ENCODE assay signal across 8 cellular contexts in genomic region chr2:178414266-178415247, GRCh38. TPM values are rescaled to one million over a fixed set of nuclear protein-coding genes. Genes with fewer than 3 reads are reported as not detected.
DNase-seq lines count a peak whose midpoint lies in the region; ATAC-seq and TF ChIP-seq lines count a peak whose summit lies in the region.

No MANE protein-coding gene starts in this region.

- H3K4me3 Mint-ChIP-seq in activated T-helper 1 cell treated with anti-CD3 and anti-CD28 coated beads, Interleukin-12 subunit alpha, Interleukin-12 subunit beta, Interleukin-2, Interleukin-4 antibody, amounts not matched to agents 30 ng/mL and 10 ng/mL and 1 ng/mL, durations not matched to agents 14 hours and 24 hours and 36 hours: peak overlapping the region; percentile 87
- H3K4me3 Mint-ChIP-seq in natural killer cell: peak overlapping the region; percentile 96

- H3K4me3 ChIP-seq in DOHH2 (ENCODE audit: low read length): peak overlapping the region; percentile 77
- H3K4me3 ChIP-seq in Panc1 (ENCODE audit: low read depth in 2 of 2, low read length in 2 of 2): peak overlapping the region; percentile 63 to 81

- H3K9me2 ChIP-seq in DOHH2 (replicated peaks; ENCODE audit: control insufficient read depth, low read length): no peaks in the 10 kb centered on the region

- peak overlapping the region; percentile 73 for H3K4me2 ChIP-seq in DOHH2 (ENCODE audit: low read length)

- H3K9me3 Mint-ChIP-seq in activated T-helper 1 cell treated with anti-CD3 and anti-CD28 coated beads, Interleukin-12 subunit alpha, Interleukin-12 subunit beta, Interleukin-2, Interleukin-4 antibody, amounts not matched to agents 30 ng/mL and 10 ng/mL and 1 ng/mL, durations not matched to agents 14 hours and 24 hours and 36 hours: no peaks in the 10 kb centered on the region
- no peaks in the 10 kb centered on the region for H3K9me3 Mint-ChIP-seq in natural killer cell

- H3K36me3 ChIP-seq in DOHH2 (ENCODE audit: control insufficient read depth, low read length) (no peaks in the 10 kb centered on the region), Panc1 (ENCODE audit: control insufficient read depth, insufficient read depth, low read length) (no peaks in the 10 kb centered on the region; the same call in 1 of the 2 replicates)

- TSS peak; percentile 95 for BruUV-seq in Panc1 (replicated peaks; lab: Mats Ljungman, UMichigan)

- no peaks in the 10 kb centered on the region for H3K36me3 Mint-ChIP-seq in activated T-helper 1 cell treated with anti-CD3 and anti-CD28 coated beads, Interleukin-12 subunit alpha, Interleukin-12 subunit beta, Interleukin-2, Interleukin-4 antibody, amounts not matched to agents 30 ng/mL and 10 ng/mL and 1 ng/mL, durations not matched to agents 14 hours and 24 hours and 36 hours (ENCODE audit: low read depth)
- no peaks in the 10 kb centered on the region for H3K36me3 Mint-ChIP-seq in natural killer cell

- peaks cover 70% of the 10 kb centered on the region for H3K4me1 Mint-ChIP-seq in activated T-helper 1 cell treated with anti-CD3 and anti-CD28 coated beads, Interleukin-12 subunit alpha, Interleukin-12 subunit beta, Interleukin-2, Interleukin-4 antibody, amounts not matched to agents 30 ng/mL and 10 ng/mL and 1 ng/mL, durations not matched to agents 14 hours and 24 hours and 36 hours (ENCODE audit: low read depth)
- H3K4me1 Mint-ChIP-seq in natural killer cell: peaks cover 22 to 27% of the 10 kb centered on the region in 2 donors

- intact Hi-C loops in Panc1 (cut with micrococcal nuclease; ENCODE audit: unreplicated experiment): loop anchor here (2.0 to 10.0 kb wide), 5 partner anchors 18 to 430 kb away; partner anchors contain the start of gene RBM45
- intact Hi-C loops in activated T-helper 1 cell treated with anti-CD3 and anti-CD28 coated beads, Interleukin-12 subunit alpha, Interleukin-12 subunit beta, Interleukin-2, Interleukin-4 antibody, amounts not matched to agents 30 ng/mL and 10 ng/mL and 1 ng/mL, durations not matched to agents 14 hours and 24 hours and 36 hours (cut with micrococcal nuclease): loop anchor here (1.0 to 5.0 kb wide), 9 partner anchors 10 to 302 kb away; partner anchors contain the start of genes OSBPL6, PLEKHA3 and RBM45
- intact Hi-C loops in natural killer cell (cut with micrococcal nuclease): loop anchor here (1.0 to 2.0 kb wide), 3 partner anchors 17 to 302 kb away; partner anchors contain the start of genes FKBP7 and RBM45

- no peaks in the 10 kb centered on the region for H4K20me1 ChIP-seq in DOHH2 (ENCODE audit: control insufficient read depth, insufficient read depth, low read depth, low read length)

- H3K27ac ChIP-seq in DOHH2 (ENCODE audit: low read depth, low read length) (peak overlapping the region; percentile 7; the same call in 1 of the 2 replicates), Panc1 (ENCODE audit: low read length) (peak overlapping the region; percentile 88)

- in situ Hi-C loops in KBM-7 (cut with MboI; ENCODE audit: low pct_unique_long_range_greater_than_20kb, low sequenced_read_pairs) (no loop called here), Panc1 (cut with HindIII; ENCODE audit: low pct_unique_long_range_greater_than_20kb, low sequenced_read_pairs) (no loop called here)

- H3K4me1 ChIP-seq in DOHH2 (ENCODE audit: control insufficient read depth, low read length) (peaks cover 15% of the 10 kb centered on the region), Panc1 (ENCODE audit: control insufficient read depth, insufficient read depth, low read length) (peaks cover 4% of the 10 kb centered on the region; the same call in 1 of the 2 replicates)

- TF ChIP-seq CTCF in DOHH2 (IDR thresholded peaks at IDR 0.05; ENCODE audit: low read depth, low read length, poor library complexity, severe bottlenecking) (peak; percentile 93), Panc1 (IDR thresholded peaks at IDR 0.05) (peak; percentile 96), natural killer cell (IDR thresholded peaks at IDR 0.05) (peak; percentile 76)

- H3K27me3 Mint-ChIP-seq in activated T-helper 1 cell treated with anti-CD3 and anti-CD28 coated beads, Interleukin-12 subunit alpha, Interleukin-12 subunit beta, Interleukin-2, Interleukin-4 antibody, amounts not matched to agents 30 ng/mL and 10 ng/mL and 1 ng/mL, durations not matched to agents 14 hours and 24 hours and 36 hours (ENCODE audit: insufficient read depth): no peaks in the 10 kb centered on the region
- no peaks in the 10 kb centered on the region for H3K27me3 Mint-ChIP-seq in natural killer cell (ENCODE audit: low read depth in 2 of 2)

- H3K27ac Mint-ChIP-seq in activated T-helper 1 cell treated with anti-CD3 and anti-CD28 coated beads, Interleukin-12 subunit alpha, Interleukin-12 subunit beta, Interleukin-2, Interleukin-4 antibody, amounts not matched to agents 30 ng/mL and 10 ng/mL and 1 ng/mL, durations not matched to agents 14 hours and 24 hours and 36 hours: peak overlapping the region; percentile 97
- peak overlapping the region; percentile 84 to 99 for H3K27ac Mint-ChIP-seq in natural killer cell

- POLR2A ChIA-PET in Panc1 (lab: Charles Lee): interaction anchor here (0.7 kb wide), 1 partner anchor 1288 kb away, joined by 3 read pairs; no protein-coding TSS in a partner anchor

- H3K27me3 ChIP-seq in DOHH2 (ENCODE audit: control insufficient read depth, low read length) (no peaks in the 10 kb centered on the region), Panc1 (ENCODE audit: control insufficient read depth, insufficient read depth, low read length) (no peaks in the 10 kb centered on the region)

- no peaks in the 10 kb centered on the region for H3F3A ChIP-seq in DOHH2 (ENCODE audit: control insufficient read depth, insufficient read depth)

- ATAC-seq in GM21717 (IDR thresholded peaks at IDR 0.05; ENCODE audit: unreplicated experiment): peak; percentile 85
- ATAC-seq in Panc1: peak; percentile 93
- peak; percentile 75 to 85 (median 76) for ATAC-seq in natural killer cell

- H3K79me2 ChIP-seq in DOHH2 (ENCODE audit: control insufficient read depth, low read length): peaks cover 5% of the 10 kb centered on the region

- H3K9me3 ChIP-seq in DOHH2 (ENCODE audit: control insufficient read depth, insufficient read depth, low read length) (no peaks in the 10 kb centered on the region), Panc1 (ENCODE audit: control insufficient read depth, insufficient read depth, low read depth, low read length) (no peaks in the 10 kb centered on the region)

- peak; percentile 98 for DNase-seq in KBM-7
- DNase-seq in Panc1 (ENCODE audit: low read depth, low spot score): peak; percentile 89
- peak; percentile 76 for DNase-seq in activated T-helper 1 cell treated with anti-CD3 and anti-CD28 coated beads, Interleukin-12 subunit alpha, Interleukin-12 subunit beta, Interleukin-2, Interleukin-4 antibody, amounts not matched to agents 30 ng/mL and 10 ng/mL and 1 ng/mL, durations not matched to agents 14 hours and 24 hours and 36 hours (ENCODE audit: low spot score)
- peak; percentile 96 for DNase-seq in fibroblast of peridontal ligament (ENCODE audit: extremely low read depth)
- DNase-seq in natural killer cell: peak; percentile 59
- DNase-seq in stimulated activated naive CD4-positive, alpha-beta T cell treated with Interleukin-2 at 50 U/mL for 16 hours (lab: John Stamatoyannopoulos, UW): peak; percentile 68

- CTCF ChIA-PET in Panc1 (lab: Charles Lee): interaction anchor here (0.6 to 1.2 kb wide), 4 partner anchors 16 to 133 kb away, joined by 3 read pairs; no protein-coding TSS in a partner anchor

RNA-seq across cellular contexts. Expression of gene PRKRA, which starts 36.4 kb away (rescaled TPM):
- total RNA-seq in Panc1 (2021; ENCODE audit: unreplicated experiment) (59.4 TPM), natural killer cell (10 to 100 TPM; 42.1 to 48.3 (median 44.0) TPM)
- polyA plus RNA-seq in Panc1 (2012; ENCODE audit: insufficient read length): 62.4 TPM
- 45.1 and 50.5 TPM in 2 replicates for total RNA-seq in activated T-helper 1 cell treated with anti-CD3 and anti-CD28 coated beads, Interleukin-12 subunit alpha, Interleukin-12 subunit beta, Interleukin-2, Interleukin-4 antibody, amounts not matched to agents 30 ng/mL and 10 ng/mL and 1 ng/mL, durations not matched to agents 14 hours and 24 hours and 36 hours

RNA-seq across cellular contexts. Expression of gene PJVK, which starts 36.6 kb away (rescaled TPM):
- 3.7 TPM for total RNA-seq in Panc1 (2021; ENCODE audit: unreplicated experiment)
- 2.5 TPM for polyA plus RNA-seq in Panc1 (2012; ENCODE audit: insufficient read length)
- total RNA-seq in activated T-helper 1 cell treated with anti-CD3 and anti-CD28 coated beads, Interleukin-12 subunit alpha, Interleukin-12 subunit beta, Interleukin-2, Interleukin-4 antibody, amounts not matched to agents 30 ng/mL and 10 ng/mL and 1 ng/mL, durations not matched to agents 14 hours and 24 hours and 36 hours: 1.1 and 2.5 TPM in 2 replicates
- total RNA-seq in natural killer cell: 1 to 10 TPM; 1.3 to 2.7 (median 2.5) TPM

Comparison
In these comparisons a context has a peak if more than half of its experiments do, and no peak if none do; other contexts are left out.
1. Peak in every context shown above with its lines: DNase-seq, ATAC-seq, H3K4me3 ChIP-seq and H3K27ac ChIP-seq.